In the genomic region with DNA sequence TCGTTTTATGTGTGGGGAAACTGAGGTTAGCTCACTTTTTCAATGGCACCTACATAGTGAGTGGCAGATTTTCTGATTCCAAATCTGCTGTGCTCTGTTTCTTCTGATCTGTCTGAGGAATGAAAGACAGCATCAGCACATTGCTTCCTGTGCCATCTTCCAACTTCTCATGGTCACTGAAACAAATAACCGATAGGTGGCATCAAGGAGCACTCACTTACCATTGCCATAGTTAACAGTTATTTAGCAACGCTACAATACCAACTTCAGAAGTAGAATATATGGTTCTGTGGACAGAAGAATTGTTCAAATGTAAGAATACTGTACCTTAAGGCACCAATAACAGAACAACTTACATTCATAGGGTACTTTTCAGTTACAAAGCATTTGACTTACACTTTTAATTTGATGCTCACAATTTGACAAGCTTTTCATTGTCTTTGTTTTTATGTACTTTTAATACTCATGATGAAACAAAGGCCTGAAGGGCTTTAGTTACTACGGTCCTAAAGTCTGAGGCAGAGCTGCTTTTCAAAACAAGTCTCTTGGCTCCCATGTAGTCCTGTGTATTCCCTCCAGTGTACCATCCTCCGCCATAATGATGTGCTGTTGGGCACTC, we compare ENCODE assay signal across 9 cellular contexts.
DNase-seq lines count a peak whose midpoint lies in the region; ATAC-seq and TF ChIP-seq lines count a peak whose summit lies in the region.
"Had no signal": no experiment of that assay in that cellular context is flagged by ENCODE, and none has a peak within 500 bp of the region (broad histone marks: within the 10 kb centered on the region; RNA-seq: fewer than 3 reads in every experiment).

No MANE protein-coding gene starts in this region.

- H3K27ac Mint-ChIP-seq in neural progenitor cell, result no peak overlapping the region

- no peaks in the 10 kb centered on the region for H3K27me3 Mint-ChIP-seq in neural progenitor cell (ENCODE audit: insufficient read depth, low read depth)

- CTCF ChIA-PET in Panc1 (lab: Charles Lee), result no interaction called here

- H3K9me3 Mint-ChIP-seq in neural progenitor cell, result no peaks in the 10 kb centered on the region

- in situ Hi-C loops in Panc1 (cut with HindIII; ENCODE audit: low pct_unique_long_range_greater_than_20kb, low sequenced_read_pairs), result no loop called here

- H3K27me3 ChIP-seq in Panc1 (ENCODE audit: control insufficient read depth, insufficient read depth, low read length) (no peaks in the 10 kb centered on the region), neural progenitor cell (no peaks in the 10 kb centered on the region)
- H3K27me3 ChIP-seq: BLaER1 had no signal

- peak; percentile 57 for ATAC-seq in HG02610 (IDR thresholded peaks at IDR 0.05; ENCODE audit: unreplicated experiment)
- ATAC-seq in Panc1, result no peak

- no peaks in the 10 kb centered on the region for H3K36me3 Mint-ChIP-seq in neural progenitor cell

- H3K79me2 ChIP-seq in neural progenitor cell (ENCODE audit: low read depth), result no peaks in the 10 kb centered on the region

- H3K4me2 ChIP-seq in neural progenitor cell, result no peak overlapping the region
- H3K4me2 ChIP-seq: BLaER1 had no signal

- H3K4me1 Mint-ChIP-seq in neural progenitor cell, result peaks cover 8% of the 10 kb centered on the region

- no peak overlapping the region for H3K4me3 ChIP-seq in Panc1 (ENCODE audit: low read depth in 2 of 2, low read length in 2 of 2)
- H3K4me3 ChIP-seq in neural progenitor cell, result no peak overlapping the region
- H3K4me3 ChIP-seq: BLaER1 had no signal

- intact Hi-C loops in Panc1 (cut with micrococcal nuclease; ENCODE audit: unreplicated experiment), result loop anchor here (10.0 kb wide), 1 partner anchor 234 kb away; the partner anchor contains the start of gene TCF7L2

- TF ChIP-seq CTCF in Panc1 (IDR thresholded peaks at IDR 0.05) (peak; percentile 78), neural progenitor cell (IDR thresholded peaks at IDR 0.05) (peak; percentile 74)

- H3K9ac ChIP-seq in neural progenitor cell, result no peak overlapping the region
- H3K9ac ChIP-seq: BLaER1 had no signal

- POLR2A ChIA-PET in Panc1 (lab: Charles Lee), result no interaction called here

- H3K4me3 Mint-ChIP-seq in neural progenitor cell, result no peak overlapping the region

- H3F3A ChIP-seq in neural progenitor cell (ENCODE audit: low read depth), result no peaks in the 10 kb centered on the region

- H3K36me3 ChIP-seq in Panc1 (ENCODE audit: control insufficient read depth, insufficient read depth, low read length) (no peaks in the 10 kb centered on the region), neural progenitor cell (no peaks in the 10 kb centered on the region)

- H3K4me1 ChIP-seq in Panc1 (ENCODE audit: control insufficient read depth, insufficient read depth, low read length) (peaks cover 16% of the 10 kb centered on the region), neural progenitor cell (peaks cover 7% of the 10 kb centered on the region)
- H3K4me1 ChIP-seq: BLaER1 had no signal

- H4K20me1 ChIP-seq in neural progenitor cell (ENCODE audit: low read depth), result no peaks in the 10 kb centered on the region
- H4K20me1 ChIP-seq: BLaER1 had no signal

- DNase-seq in NCI-H2227 (lab: John Stamatoyannopoulos, UW; ENCODE audit: unreplicated experiment) (peak; percentile 30), NCI-H2227 treated with DMSO at 0.1 percent for 48 hours (lab: John Stamatoyannopoulos, UW) (no peak), Panc1 (ENCODE audit: low read depth, low spot score) (peak; percentile 43), fibroblast of gingiva (ENCODE audit: low read depth) (peak; percentile 39), neural progenitor cell (ENCODE audit: low spot score) (peak; percentile 55), GOT3 (lab: John Stamatoyannopoulos, UW) (no peak)
- no peak for DNase-seq in NK-92 treated with Interleukin-12 subunit alpha and Interleukin-12 subunit beta, amount 100 ng/mL, for 24 hours (lab: John Stamatoyannopoulos, UW)

- H3K27ac ChIP-seq in Panc1 (ENCODE audit: low read length) (peak overlapping the region; percentile 52), neural progenitor cell (no peak overlapping the region)
- H3K27ac ChIP-seq: BLaER1 had no signal

- no peaks in the 10 kb centered on the region for H3K9me3 ChIP-seq in Panc1 (ENCODE audit: control insufficient read depth, insufficient read depth, low read depth, low read length)
- H3K9me3 ChIP-seq in neural progenitor cell (ENCODE audit: low read depth), result no peaks in the 10 kb centered on the region

- BruUV-seq in Panc1 (replicated peaks; lab: Mats Ljungman, UMichigan), result no TSS peak

- H2AFZ ChIP-seq in neural progenitor cell (replicated peaks), result no peak overlapping the region

Comparison
In these comparisons a context has a peak if more than half of its experiments do, and no peak if none do; other contexts are left out.
1. DNase-seq: peak in NCI-H2227 (single experiment), Panc1 (single experiment), fibroblast of gingiva (single experiment) and neural progenitor cell (single experiment); none in NCI-H2227 treated with DMSO at 0.1 percent for 48 hours (single experiment), NK-92 treated with Interleukin-12 subunit alpha and Interleukin-12 subunit beta, amount 100 ng/mL, for 24 hours (single experiment) and GOT3 (single experiment).